8 cellular contexts compared by ENCODE assay signal in the genomic region with DNA sequence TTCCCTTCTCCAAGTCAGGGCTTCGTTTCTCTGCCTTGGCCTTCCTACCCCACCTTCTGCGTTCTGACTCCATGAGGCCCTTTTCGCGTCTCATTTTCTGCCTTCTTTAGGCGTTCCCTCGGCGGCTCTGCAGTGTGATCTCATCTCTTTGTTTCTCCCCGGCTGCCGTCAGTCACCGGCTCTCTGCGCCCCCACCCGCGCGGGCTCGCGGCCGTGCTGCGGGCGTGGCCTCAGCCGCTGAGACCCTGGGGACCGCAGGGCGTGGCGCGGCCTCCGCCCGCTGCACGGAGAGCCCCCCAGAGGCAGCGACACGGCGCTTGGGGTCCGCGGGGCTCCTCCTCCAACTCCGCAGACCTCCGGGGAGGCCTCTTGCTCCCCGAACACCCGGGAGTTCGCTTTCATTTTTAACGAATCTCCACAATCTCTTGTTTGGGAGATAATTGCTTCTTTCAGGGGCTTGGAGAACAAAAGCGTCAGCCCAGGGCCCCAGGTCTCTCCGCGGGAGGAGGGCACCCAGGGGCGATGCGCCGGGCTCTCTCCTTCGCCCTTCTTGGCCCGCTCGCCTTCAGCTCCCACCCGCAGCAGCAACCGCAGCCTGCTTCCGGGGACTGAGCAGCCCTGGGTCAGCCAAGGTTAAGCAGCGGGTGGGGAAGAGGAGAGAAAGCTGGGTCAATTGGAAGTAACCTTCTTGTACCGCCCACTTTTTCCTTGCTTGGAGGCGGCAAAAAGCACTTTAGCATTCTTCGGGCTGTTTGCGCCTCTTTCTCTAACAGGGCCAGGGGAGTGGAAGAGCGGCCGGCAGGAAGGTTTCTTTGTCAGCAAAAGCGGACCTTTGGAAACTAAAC.
DNase-seq lines count a peak whose midpoint lies in the region; ATAC-seq and TF ChIP-seq lines count a peak whose summit lies in the region.

No MANE protein-coding gene starts in this region.

- H3K27ac ChIP-seq in effector memory CD4-positive, alpha-beta T cell (ENCODE audit: insufficient read depth, low read length, poor library complexity, severe bottlenecking) = peak overlapping the region; percentile 71

- peak; percentile 64 for ATAC-seq in HG03378 (IDR thresholded peaks at IDR 0.05; ENCODE audit: unreplicated experiment)

- DNase-seq in AG20443 (ENCODE audit: low spot score) (peak; percentile 95), NCI-H510A treated with DMSO at 0.1 percent for 48 hours (lab: John Stamatoyannopoulos, UW) (peak; percentile 57), medulla oblongata (ENCODE audit: extremely low spot score) (peak; percentile 78)
- DNase-seq in activated CD8-positive, alpha-beta memory T cell treated with anti-CD3 and anti-CD28 coated beads for 24 hours = peak; percentile 85
- peak; percentile 38 to 53 (median 38) for DNase-seq in effector memory CD4-positive, alpha-beta T cell
- peak; percentile 31 to 70 (median 61) for DNase-seq in stimulated activated CD4-positive, alpha-beta T cell treated with anti-CD3 and anti-CD28 coated beads, TNF-alpha, amount 100 ng/mL, for 48 hours (ENCODE audit: low read depth in 3 of 3)

- peak overlapping the region; percentile 78 for H3K4me3 ChIP-seq in effector memory CD4-positive, alpha-beta T cell (ENCODE audit: insufficient read depth, low read depth, low read length, poor library complexity, severe bottlenecking)

- no peaks in the 10 kb centered on the region for H3K36me3 ChIP-seq in effector memory CD4-positive, alpha-beta T cell (ENCODE audit: control insufficient read depth, insufficient read depth, low read length)

- TF ChIP-seq POLR2A in GM19193 (IDR thresholded peaks at IDR 0.05; ENCODE audit: extremely low read depth, insufficient read depth, insufficient read length) = peak; percentile 61

- H3K4me1 ChIP-seq in effector memory CD4-positive, alpha-beta T cell (ENCODE audit: control insufficient read depth, insufficient read depth, low read length, poor library complexity, severe bottlenecking) = peaks cover 6% of the 10 kb centered on the region

- no peaks in the 10 kb centered on the region for H3K9me3 ChIP-seq in effector memory CD4-positive, alpha-beta T cell (ENCODE audit: control insufficient read depth, low read length)

- H3K27me3 ChIP-seq in effector memory CD4-positive, alpha-beta T cell (replicated peaks; ENCODE audit: control insufficient read depth, insufficient read depth, low read length, poor library complexity, severe bottlenecking) = no peaks in the 10 kb centered on the region

Comparison
In these comparisons a context has a peak if more than half of its experiments do, and no peak if none do; other contexts are left out.
1. Peak in every context shown above with its lines: DNase-seq, ATAC-seq, H3K4me3 ChIP-seq and H3K27ac ChIP-seq.
2. DNase-seq: peak in every context shown above with its lines; median percentile 95 in AG20443; 85 in activated CD8-positive, alpha-beta memory T cell treated with anti-CD3 and anti-CD28 coated beads for 24 hours; 78 in medulla oblongata; 61 in stimulated activated CD4-positive, alpha-beta T cell treated with anti-CD3 and anti-CD28 coated beads, TNF-alpha, amount 100 ng/mL, for 48 hours; 57 in NCI-H510A treated with DMSO at 0.1 percent for 48 hours; 38 in effector memory CD4-positive, alpha-beta T cell.